In genomic region chr20:46520976-46521579, GRCh38 we compare ENCODE assay signal across 1 cellular context.
TF ChIP-seq lines count a peak whose summit lies in the region.

No MANE protein-coding gene starts in this region.

TF ChIP-seq in HepG2, 621 proteins besides CTCF, POLR2A, EP300 and RAD21 (continued from another document and continues in another):
- 0 out of 2 replicates have a peak, but pooled peaks have one; percentile 56 for TF ChIP-seq AHR (CRISPR knock-in tag; IDR thresholded peaks at IDR 0.05)
- TF ChIP-seq, protein P1, sequence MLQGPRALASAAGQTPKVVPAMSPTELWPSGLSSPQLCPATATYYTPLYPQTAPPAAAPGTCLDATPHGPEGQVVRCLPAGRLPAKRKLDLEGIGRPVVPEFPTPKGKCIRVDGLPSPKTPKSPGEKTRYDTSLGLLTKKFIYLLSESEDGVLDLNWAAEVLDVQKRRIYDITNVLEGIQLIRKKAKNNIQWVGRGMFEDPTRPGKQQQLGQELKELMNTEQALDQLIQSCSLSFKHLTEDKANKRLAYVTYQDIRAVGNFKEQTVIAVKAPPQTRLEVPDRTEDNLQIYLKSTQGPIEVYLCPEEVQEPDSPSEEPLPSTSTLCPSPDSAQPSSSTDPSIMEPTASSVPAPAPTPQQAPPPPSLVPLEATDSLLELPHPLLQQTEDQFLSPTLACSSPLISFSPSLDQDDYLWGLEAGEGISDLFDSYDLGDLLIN (CRISPR knock-in tag; IDR thresholded peaks at IDR 0.05; ENCODE audit: borderline replicate concordance): no peak
- no peak for TF ChIP-seq KLF12 (CRISPR knock-in tag; IDR thresholded peaks at IDR 0.05; ENCODE audit: borderline replicate concordance)
- TF ChIP-seq ZNF747 (CRISPR knock-in tag; IDR thresholded peaks at IDR 0.05; ENCODE audit: borderline replicate concordance): no peak
- TF ChIP-seq, protein P2, sequence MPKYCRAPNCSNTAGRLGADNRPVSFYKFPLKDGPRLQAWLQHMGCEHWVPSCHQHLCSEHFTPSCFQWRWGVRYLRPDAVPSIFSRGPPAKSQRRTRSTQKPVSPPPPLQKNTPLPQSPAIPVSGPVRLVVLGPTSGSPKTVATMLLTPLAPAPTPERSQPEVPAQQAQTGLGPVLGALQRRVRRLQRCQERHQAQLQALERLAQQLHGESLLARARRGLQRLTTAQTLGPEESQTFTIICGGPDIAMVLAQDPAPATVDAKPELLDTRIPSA (CRISPR knock-in tag; IDR thresholded peaks at IDR 0.05; ENCODE audit: borderline replicate concordance): no peak
- TF ChIP-seq SMYD3 (CRISPR knock-in tag; IDR thresholded peaks at IDR 0.05): no peak
- no peak for TF ChIP-seq PPARG (CRISPR knock-in tag; conservative IDR thresholded peaks at IDR 0.05)
- peak; percentile 95 for TF ChIP-seq PCBP1 (IDR thresholded peaks at IDR 0.05; ENCODE audit: borderline replicate concordance, low read depth, low read length)
- TF ChIP-seq ZEB1 (IDR thresholded peaks at IDR 0.05; ENCODE audit: insufficient replicate concordance, low read depth): no peak
- 0 out of 2 replicates have a peak, but pooled peaks have one; percentile 38 for TF ChIP-seq SALL2 (CRISPR knock-in tag; IDR thresholded peaks at IDR 0.05)
- TF ChIP-seq CAMTA2 (CRISPR knock-in tag; IDR thresholded peaks at IDR 0.05; ENCODE audit: borderline replicate concordance): no peak
- no peak for TF ChIP-seq ZBTB3 (CRISPR knock-in tag; IDR thresholded peaks at IDR 0.05; ENCODE audit: borderline replicate concordance, low read depth)
- TF ChIP-seq ZNF644 (CRISPR knock-in tag; IDR thresholded peaks at IDR 0.05; ENCODE audit: low read depth): no peak
- TF ChIP-seq ESRRA (CRISPR knock-in tag; IDR thresholded peaks at IDR 0.05; ENCODE audit: low read depth): no peak
- TF ChIP-seq, protein P3, sequence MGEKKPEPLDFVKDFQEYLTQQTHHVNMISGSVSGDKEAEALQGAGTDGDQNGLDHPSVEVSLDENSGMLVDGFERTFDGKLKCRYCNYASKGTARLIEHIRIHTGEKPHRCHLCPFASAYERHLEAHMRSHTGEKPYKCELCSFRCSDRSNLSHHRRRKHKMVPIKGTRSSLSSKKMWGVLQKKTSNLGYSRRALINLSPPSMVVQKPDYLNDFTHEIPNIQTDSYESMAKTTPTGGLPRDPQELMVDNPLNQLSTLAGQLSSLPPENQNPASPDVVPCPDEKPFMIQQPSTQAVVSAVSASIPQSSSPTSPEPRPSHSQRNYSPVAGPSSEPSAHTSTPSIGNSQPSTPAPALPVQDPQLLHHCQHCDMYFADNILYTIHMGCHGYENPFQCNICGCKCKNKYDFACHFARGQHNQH (CRISPR knock-in tag; IDR thresholded peaks at IDR 0.05): peak; percentile 81; the same call in 1 of the 2 replicates
- no peak for TF ChIP-seq ZNF3 (CRISPR knock-in tag; IDR thresholded peaks at IDR 0.05)
- TF ChIP-seq ZNF256 (CRISPR knock-in tag; conservative IDR thresholded peaks at IDR 0.05): no peak
- TF ChIP-seq CC2D1A (CRISPR knock-in tag; IDR thresholded peaks at IDR 0.05): no peak
- peak; percentile 83 for TF ChIP-seq MIER2 (CRISPR knock-in tag; IDR thresholded peaks at IDR 0.05)
- no peak for TF ChIP-seq ZNF30 (CRISPR knock-in tag; IDR thresholded peaks at IDR 0.05)
- TF ChIP-seq TFDP1 (CRISPR knock-in tag; IDR thresholded peaks at IDR 0.05; ENCODE audit: borderline replicate concordance): no peak
- no peak for TF ChIP-seq MBNL3 (CRISPR knock-in tag; conservative IDR thresholded peaks at IDR 0.05)
- TF ChIP-seq GTF2F1 (IDR thresholded peaks at IDR 0.05; ENCODE audit: low read length): no peak
- TF ChIP-seq, protein P4, sequence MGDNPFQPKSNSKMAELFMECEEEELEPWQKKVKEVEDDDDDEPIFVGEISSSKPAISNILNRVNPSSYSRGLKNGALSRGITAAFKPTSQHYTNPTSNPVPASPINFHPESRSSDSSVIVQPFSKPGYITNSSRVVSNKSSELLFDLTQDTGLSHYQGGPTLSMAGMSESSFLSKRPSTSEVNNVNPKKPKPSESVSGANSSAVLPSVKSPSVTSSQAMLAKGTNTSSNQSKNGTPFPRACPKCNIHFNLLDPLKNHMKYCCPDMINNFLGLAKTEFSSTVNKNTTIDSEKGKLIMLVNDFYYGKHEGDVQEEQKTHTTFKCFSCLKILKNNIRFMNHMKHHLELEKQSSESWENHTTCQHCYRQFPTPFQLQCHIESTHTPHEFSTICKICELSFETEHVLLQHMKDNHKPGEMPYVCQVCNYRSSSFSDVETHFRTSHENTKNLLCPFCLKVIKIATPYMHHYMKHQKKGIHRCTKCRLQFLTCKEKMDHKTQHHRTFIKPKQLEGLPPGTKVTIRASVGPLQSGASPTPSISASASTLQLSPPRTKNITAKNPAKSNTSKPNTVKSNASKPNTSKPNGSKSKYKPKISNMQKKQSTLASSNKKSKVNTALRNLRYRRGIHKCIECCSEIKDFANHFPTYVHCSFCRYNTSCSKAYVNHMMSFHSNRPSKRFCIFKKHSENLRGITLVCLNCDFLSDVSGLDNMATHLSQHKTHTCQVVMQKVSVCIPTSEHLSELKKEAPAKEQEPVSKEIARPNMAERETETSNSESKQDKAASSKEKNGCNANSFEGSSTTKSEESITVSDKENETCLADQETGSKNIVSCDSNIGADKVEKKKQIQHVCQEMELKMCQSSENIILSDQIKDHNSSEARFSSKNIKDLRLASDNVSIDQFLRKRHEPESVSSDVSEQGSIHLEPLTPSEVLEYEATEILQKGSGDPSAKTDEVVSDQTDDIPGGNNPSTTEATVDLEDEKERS (CRISPR knock-in tag; IDR thresholded peaks at IDR 0.05): no peak
- no peak for TF ChIP-seq ZSCAN22 (CRISPR knock-in tag; IDR thresholded peaks at IDR 0.05)
- TF ChIP-seq, protein P5, sequence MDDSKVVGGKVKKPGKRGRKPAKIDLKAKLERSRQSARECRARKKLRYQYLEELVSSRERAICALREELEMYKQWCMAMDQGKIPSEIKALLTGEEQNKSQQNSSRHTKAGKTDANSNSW (CRISPR knock-in tag; IDR thresholded peaks at IDR 0.05; ENCODE audit: borderline replicate concordance): no peak
- no peak for TF ChIP-seq STAT5B (CRISPR knock-in tag; IDR thresholded peaks at IDR 0.05)
- no peak for TF ChIP-seq ADNP (CRISPR knock-in tag; IDR thresholded peaks at IDR 0.05)
- TF ChIP-seq, protein P6, sequence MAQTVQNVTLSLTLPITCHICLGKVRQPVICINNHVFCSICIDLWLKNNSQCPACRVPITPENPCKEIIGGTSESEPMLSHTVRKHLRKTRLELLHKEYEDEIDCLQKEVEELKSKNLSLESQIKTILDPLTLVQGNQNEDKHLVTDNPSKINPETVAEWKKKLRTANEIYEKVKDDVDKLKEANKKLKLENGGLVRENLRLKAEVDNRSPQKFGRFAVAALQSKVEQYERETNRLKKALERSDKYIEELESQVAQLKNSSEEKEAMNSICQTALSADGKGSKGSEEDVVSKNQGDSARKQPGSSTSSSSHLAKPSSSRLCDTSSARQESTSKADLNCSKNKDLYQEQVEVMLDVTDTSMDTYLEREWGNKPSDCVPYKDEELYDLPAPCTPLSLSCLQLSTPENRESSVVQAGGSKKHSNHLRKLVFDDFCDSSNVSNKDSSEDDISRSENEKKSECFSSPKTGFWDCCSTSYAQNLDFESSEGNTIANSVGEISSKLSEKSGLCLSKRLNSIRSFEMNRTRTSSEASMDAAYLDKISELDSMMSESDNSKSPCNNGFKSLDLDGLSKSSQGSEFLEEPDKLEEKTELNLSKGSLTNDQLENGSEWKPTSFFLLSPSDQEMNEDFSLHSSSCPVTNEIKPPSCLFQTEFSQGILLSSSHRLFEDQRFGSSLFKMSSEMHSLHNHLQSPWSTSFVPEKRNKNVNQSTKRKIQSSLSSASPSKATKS (CRISPR knock-in tag; IDR thresholded peaks at IDR 0.05): no peak
- TF ChIP-seq ZNF33B (CRISPR knock-in tag; IDR thresholded peaks at IDR 0.05): no peak
- TF ChIP-seq ZNF737 (CRISPR knock-in tag; IDR thresholded peaks at IDR 0.05; ENCODE audit: borderline replicate concordance): no peak
- no peak for TF ChIP-seq ZNF496 (CRISPR knock-in tag; IDR thresholded peaks at IDR 0.05; ENCODE audit: insufficient replicate concordance)
- TF ChIP-seq, protein P7, sequence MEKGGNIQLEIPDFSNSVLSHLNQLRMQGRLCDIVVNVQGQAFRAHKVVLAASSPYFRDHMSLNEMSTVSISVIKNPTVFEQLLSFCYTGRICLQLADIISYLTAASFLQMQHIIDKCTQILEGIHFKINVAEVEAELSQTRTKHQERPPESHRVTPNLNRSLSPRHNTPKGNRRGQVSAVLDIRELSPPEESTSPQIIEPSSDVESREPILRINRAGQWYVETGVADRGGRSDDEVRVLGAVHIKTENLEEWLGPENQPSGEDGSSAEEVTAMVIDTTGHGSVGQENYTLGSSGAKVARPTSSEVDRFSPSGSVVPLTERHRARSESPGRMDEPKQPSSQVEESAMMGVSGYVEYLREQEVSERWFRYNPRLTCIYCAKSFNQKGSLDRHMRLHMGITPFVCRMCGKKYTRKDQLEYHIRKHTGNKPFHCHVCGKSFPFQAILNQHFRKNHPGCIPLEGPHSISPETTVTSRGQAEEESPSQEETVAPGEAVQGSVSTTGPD (CRISPR knock-in tag; IDR thresholded peaks at IDR 0.05): no peak
- peak; percentile 52; the same call in 1 of the 2 replicates for TF ChIP-seq ARID5B (CRISPR knock-in tag; IDR thresholded peaks at IDR 0.05)
- TF ChIP-seq HMGA1 (CRISPR knock-in tag; conservative IDR thresholded peaks at IDR 0.05): no peak
- TF ChIP-seq HNRNPK (IDR thresholded peaks at IDR 0.05; ENCODE audit: low read depth, low read length, poor library complexity, severe bottlenecking): peak; percentile 81
- no peak for TF ChIP-seq ZNF670 (CRISPR knock-in tag; IDR thresholded peaks at IDR 0.05; ENCODE audit: borderline replicate concordance)
- no peak for TF ChIP-seq HOXA7 (CRISPR knock-in tag; IDR thresholded peaks at IDR 0.05)
- TF ChIP-seq ASH2L (IDR thresholded peaks at IDR 0.05; ENCODE audit: insufficient read length, low read depth, low read length): no peak
- TF ChIP-seq, protein P8, sequence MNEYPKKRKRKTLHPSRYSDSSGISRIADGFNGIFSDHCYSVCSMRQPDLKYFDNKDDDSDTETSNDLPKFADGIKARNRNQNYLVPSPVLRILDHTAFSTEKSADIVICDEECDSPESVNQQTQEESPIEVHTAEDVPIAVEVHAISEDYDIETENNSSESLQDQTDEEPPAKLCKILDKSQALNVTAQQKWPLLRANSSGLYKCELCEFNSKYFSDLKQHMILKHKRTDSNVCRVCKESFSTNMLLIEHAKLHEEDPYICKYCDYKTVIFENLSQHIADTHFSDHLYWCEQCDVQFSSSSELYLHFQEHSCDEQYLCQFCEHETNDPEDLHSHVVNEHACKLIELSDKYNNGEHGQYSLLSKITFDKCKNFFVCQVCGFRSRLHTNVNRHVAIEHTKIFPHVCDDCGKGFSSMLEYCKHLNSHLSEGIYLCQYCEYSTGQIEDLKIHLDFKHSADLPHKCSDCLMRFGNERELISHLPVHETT (CRISPR knock-in tag; conservative IDR thresholded peaks at IDR 0.05): no peak
- TF ChIP-seq ZNF136 (CRISPR knock-in tag; IDR thresholded peaks at IDR 0.05; ENCODE audit: low read depth): no peak
- TF ChIP-seq EED (CRISPR knock-in tag; IDR thresholded peaks at IDR 0.05): no peak
- no peak for TF ChIP-seq ZNF761 (CRISPR knock-in tag; conservative IDR thresholded peaks at IDR 0.05)
- no peak for TF ChIP-seq CHCHD3 (CRISPR knock-in tag; IDR thresholded peaks at IDR 0.05)
- no peak for TF ChIP-seq ETS1 (CRISPR knock-in tag; IDR thresholded peaks at IDR 0.05)
- no peak for TF ChIP-seq ZFP36L1 (CRISPR knock-in tag; IDR thresholded peaks at IDR 0.05)
